16 cellular contexts compared by ENCODE assay signal in the genomic region with DNA sequence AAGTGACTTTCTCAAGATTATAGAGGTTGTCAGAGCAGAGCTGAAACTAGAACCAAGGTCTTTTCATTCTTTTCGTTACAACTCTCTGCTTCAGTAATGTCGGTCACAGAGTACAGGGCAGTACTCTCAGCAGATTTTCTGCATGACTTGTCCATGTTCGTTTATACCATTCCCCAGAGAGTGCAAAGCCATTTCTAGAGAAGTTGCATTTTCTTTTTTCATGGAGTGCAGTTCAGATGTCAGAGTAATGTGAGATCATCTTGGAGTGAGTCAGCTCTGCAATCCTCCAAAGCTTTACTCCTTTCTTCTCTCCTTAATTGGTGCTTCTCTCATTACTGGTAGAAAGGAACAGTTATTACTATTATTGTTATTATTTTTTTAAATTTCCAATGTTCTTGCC.
DNase-seq lines count a peak whose midpoint lies in the region; ATAC-seq, FAIRE-seq and TF ChIP-seq lines count a peak whose summit lies in the region.
"Had no signal": no experiment of that assay in that cellular context is flagged by ENCODE, and none has a peak within 500 bp of the region (broad histone marks: within the 10 kb centered on the region; RNA-seq: fewer than 3 reads in every experiment).

No MANE protein-coding gene starts in this region.

- H3K36me3 ChIP-seq in neuronal stem cell (replicated peaks in 1 of 2; ENCODE audit: control insufficient read depth in 2 of 2, insufficient read depth in 2 of 2, low read length in 2 of 2), result no peaks in the 10 kb centered on the region
- H3K36me3 ChIP-seq in kidney (ENCODE audit: control insufficient read depth in 1 of 2, insufficient read depth in 2 of 2, low read length in 2 of 2), result no peaks in the 10 kb centered on the region

- H3K9ac ChIP-seq in neuronal stem cell (ENCODE audit: low read depth, low read length, poor library complexity) (no peak overlapping the region), kidney (ENCODE audit: low read length in 2 of 2) (no peak overlapping the region)

- no peak for FAIRE-seq in kidney (lab: Jason Lieb, UNC)
- FAIRE-seq: keratinocyte, small intestine had no signal

- H3K4me2 ChIP-seq in neuronal stem cell (ENCODE audit: insufficient read depth, low read length, poor library complexity, severe bottlenecking), result no peak overlapping the region

- peak; percentile 15 for DNase-seq in EL
- peak; percentile 25 to 77 for DNase-seq in NCI-H524 (lab: John Stamatoyannopoulos, UW)
- peak; percentile 28 for DNase-seq in fibroblast of gingiva (ENCODE audit: low read depth)
- peak; percentile 11 for DNase-seq in neuronal stem cell (ENCODE audit: low spot score)
- DNase-seq in kidney, result no peak
- no peak for DNase-seq in NCI-H146 (lab: John Stamatoyannopoulos, UW)
- DNase-seq: activated CD4-positive, alpha-beta T cell treated with anti-CD3 and anti-CD28 coated beads for 36 hours; erythroblast; MM.1S; NCI-H1694 treated with DMSO at 0.1 percent for 48 hours; SIG-M5; small intestine; T-helper 9 cell had no signal

- no peaks in the 10 kb centered on the region for H3K79me1 ChIP-seq in neuronal stem cell (ENCODE audit: low read depth, low read length)

- WGBS in neuronal stem cell (ENCODE audit: extremely low coverage in 2 of 2, insufficient read length in 2 of 2, insufficient replicate concordance in 1 of 2), 2 donors, result no CpG with 5 or more reads among the region's 3 CpGs

- no peak overlapping the region for H3K18ac ChIP-seq in neuronal stem cell (ENCODE audit: low read length)

- H3K14ac ChIP-seq in neuronal stem cell (ENCODE audit: low read length), result no peak overlapping the region

- H3K4me3 ChIP-seq in neuronal stem cell (ENCODE audit: low read length in 2 of 2) (no peak overlapping the region), kidney (ENCODE audit: low read length in 2 of 2) (no peak overlapping the region)

- H3K9me3 ChIP-seq in neuronal stem cell (replicated peaks in 1 of 2; ENCODE audit: control insufficient read depth in 2 of 2, insufficient read depth in 1 of 2, low read depth in 1 of 2, low read length in 2 of 2) (no peaks in the 10 kb centered on the region), kidney (ENCODE audit: control insufficient read depth in 1 of 2, low read length in 2 of 2) (peaks cover 0 to 2% of the 10 kb centered on the region in 2 donors)

- no peaks in the 10 kb centered on the region for H3K4me1 ChIP-seq in neuronal stem cell (ENCODE audit: control insufficient read depth in 2 of 2, insufficient read depth in 1 of 2, low read depth in 1 of 2, low read length in 2 of 2)
- no peaks in the 10 kb centered on the region for H3K4me1 ChIP-seq in kidney (ENCODE audit: control insufficient read depth in 1 of 2, insufficient read depth in 1 of 2, low read depth in 1 of 2, low read length in 2 of 2)

- peak overlapping the region; percentile 0 for H2AFZ ChIP-seq in neuronal stem cell (ENCODE audit: low read length)

- no peak overlapping the region for H4K91ac ChIP-seq in neuronal stem cell (ENCODE audit: low read depth, low read length, poor library complexity)

- H2BK15ac ChIP-seq in neuronal stem cell (ENCODE audit: low read length), result no peak overlapping the region

- ATAC-seq in GM19328 (IDR thresholded peaks at IDR 0.05; ENCODE audit: unreplicated experiment), result no peak
- no peak for ATAC-seq in GM18909 (IDR thresholded peaks at IDR 0.05; ENCODE audit: poor library complexity, unreplicated experiment)
- ATAC-seq: activated CD4-positive, alpha-beta T cell treated with anti-CD3 and anti-CD28 coated beads for 36 hours had no signal

- no peak for TF ChIP-seq CTCF in kidney (IDR thresholded peaks at IDR 0.05; ENCODE audit: borderline replicate concordance, extremely low read depth, insufficient read depth)

- H3K27ac ChIP-seq in neuronal stem cell (replicated peaks; ENCODE audit: low read length), result no peak overlapping the region
- no peak overlapping the region for H3K27ac ChIP-seq in kidney (ENCODE audit: low read depth in 2 of 2, low read length in 2 of 2)

- H3K4ac ChIP-seq in neuronal stem cell (ENCODE audit: low read length), result no peak overlapping the region

- H3K27me3 ChIP-seq in neuronal stem cell (ENCODE audit: control insufficient read depth in 3 of 3, insufficient read depth in 3 of 3, low read depth in 1 of 3, low read length in 3 of 3), result no peaks in the 10 kb centered on the region

- no peak overlapping the region for H2BK120ac ChIP-seq in neuronal stem cell (ENCODE audit: low read depth, low read length)

- H2BK5ac ChIP-seq in neuronal stem cell (ENCODE audit: low read length), result no peak overlapping the region

- intact Hi-C loops in kidney (cut with DNase I), result no loop called here

- H2BK12ac ChIP-seq in neuronal stem cell (ENCODE audit: low read length), result no peak overlapping the region

- H2AK5ac ChIP-seq in neuronal stem cell (ENCODE audit: low read depth, low read length), result no peak overlapping the region

- no peak overlapping the region for H3K23ac ChIP-seq in neuronal stem cell (ENCODE audit: low read depth, low read length, poor library complexity)

- H4K8ac ChIP-seq in neuronal stem cell (ENCODE audit: low read depth, low read length), result no peak overlapping the region

Comparison
In these comparisons a context has a peak if more than half of its experiments do, and no peak if none do; other contexts are left out.
1. DNase-seq: peak in EL (single experiment), NCI-H524 (2 of 2), fibroblast of gingiva (single experiment) and neuronal stem cell (single experiment); none in kidney (single experiment) and NCI-H146 (single experiment).